Comparison of ENCODE assay signal across 1 cellular context in the genomic region with DNA sequence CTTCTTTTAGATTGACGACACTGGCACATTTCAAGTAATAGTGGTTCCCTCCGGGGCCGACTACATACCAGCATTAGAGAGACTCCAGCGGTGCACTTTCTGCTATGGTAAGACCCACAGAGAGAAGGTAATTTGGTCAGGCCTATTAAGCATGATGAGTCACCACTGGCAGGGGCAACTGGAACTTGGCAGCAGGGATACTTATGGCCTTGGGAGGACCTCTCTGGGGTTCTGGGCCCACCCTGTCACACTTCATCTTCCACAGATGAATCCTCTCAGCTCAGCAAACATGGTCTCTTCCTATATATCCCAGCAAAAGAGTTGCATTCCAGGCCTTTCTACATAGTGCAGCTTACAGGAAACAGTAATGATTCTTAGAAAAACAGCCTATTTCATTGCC.
A peak's percentile ranks its signal among the peaks of the same experiment; 100 is the strongest.
TF ChIP-seq lines count a peak whose summit lies in the region.

No MANE protein-coding gene starts in this region.

TF ChIP-seq in HEK293, 187 proteins besides CTCF, POLR2A, EP300 and RAD21 (continued from another document and continues in another):
- TF ChIP-seq ZNF18 (tag by site-specific recombination; IDR thresholded peaks at IDR 0.05) (no peak), ZNF76 (tag by site-specific recombination; IDR thresholded peaks at IDR 0.05; ENCODE audit: borderline replicate concordance, low read depth) (no peak), SCRT1 (tag by site-specific recombination; IDR thresholded peaks at IDR 0.05; ENCODE audit: borderline replicate concordance) (no peak), MZF1 (tag by site-specific recombination; IDR thresholded peaks at IDR 0.05; ENCODE audit: borderline replicate concordance) (no peak), REPIN1 (tag by site-specific recombination; IDR thresholded peaks at IDR 0.05; ENCODE audit: low read depth) (no peak), ZSCAN30 (tag by site-specific recombination; IDR thresholded peaks at IDR 0.05) (no peak), ZNF768 (tag by site-specific recombination; IDR thresholded peaks at IDR 0.05) (no peak), ZEB2 (tag by site-specific recombination; IDR thresholded peaks at IDR 0.05) (peak; percentile 52; the same call in 1 of the 2 replicates), ZNF274 (IDR thresholded peaks at IDR 0.05; ENCODE audit: low read length) (no peak), ZNF274 (tag by site-specific recombination; IDR thresholded peaks at IDR 0.05; ENCODE audit: borderline replicate concordance) (no peak), KLF1 (tag by site-specific recombination; IDR thresholded peaks at IDR 0.05) (no peak), ZNF792 (tag by site-specific recombination; IDR thresholded peaks at IDR 0.05) (no peak), ZNF416 (tag by site-specific recombination; IDR thresholded peaks at IDR 0.05) (no peak), ZBTB20 (tag by site-specific recombination; IDR thresholded peaks at IDR 0.05) (no peak), YY1 (tag by site-specific recombination; IDR thresholded peaks at IDR 0.05) (no peak), ZNF426 (tag by site-specific recombination; IDR thresholded peaks at IDR 0.05) (no peak), ZNF10 (tag by site-specific recombination; IDR thresholded peaks at IDR 0.05) (peak; percentile 96), ZNF830 (tag by site-specific recombination; IDR thresholded peaks at IDR 0.05; ENCODE audit: low read depth) (no peak), ZNF121 (tag by site-specific recombination; IDR thresholded peaks at IDR 0.05) (no peak), ZNF16 (tag by site-specific recombination; IDR thresholded peaks at IDR 0.05; ENCODE audit: low read depth) (no peak), SP2 (tag by site-specific recombination; IDR thresholded peaks at IDR 0.05) (no peak), ZNF621 (tag by site-specific recombination; IDR thresholded peaks at IDR 0.05) (no peak), ZFP3 (tag by site-specific recombination; IDR thresholded peaks at IDR 0.05; ENCODE audit: low read depth) (no peak), ZFP41 (tag by site-specific recombination; IDR thresholded peaks at IDR 0.05; ENCODE audit: borderline replicate concordance) (no peak), ZNF555 (tag by site-specific recombination; conservative IDR thresholded peaks at IDR 0.05) (no peak), ZNF560 (tag by site-specific recombination; IDR thresholded peaks at IDR 0.05; ENCODE audit: borderline replicate concordance) (no peak), HOXC10 (CRISPR knock-in tag; IDR thresholded peaks at IDR 0.05) (no peak), ZNF629 (tag by site-specific recombination; IDR thresholded peaks at IDR 0.05) (peak; percentile 53), PRDM10 (tag by site-specific recombination; IDR thresholded peaks at IDR 0.05) (peak; percentile 99), ZNF19 (tag by site-specific recombination; IDR thresholded peaks at IDR 0.05; ENCODE audit: low read depth) (no peak), ZNF155 (tag by site-specific recombination; IDR thresholded peaks at IDR 0.05) (no peak), ZSCAN23 (tag by site-specific recombination; IDR thresholded peaks at IDR 0.05) (no peak), KLF16 (tag by site-specific recombination; IDR thresholded peaks at IDR 0.05) (no peak), SALL2 (tag by site-specific recombination; IDR thresholded peaks at IDR 0.05; ENCODE audit: borderline replicate concordance) (no peak), ZBTB17 (tag by site-specific recombination; IDR thresholded peaks at IDR 0.05) (0 out of 2 replicates have a peak, but pooled peaks have one; percentile 17), BCL11A (tag by site-specific recombination; IDR thresholded peaks at IDR 0.05; ENCODE audit: low read depth) (no peak), ZNF558 (tag by site-specific recombination; IDR thresholded peaks at IDR 0.05) (no peak), ZBTB26 (tag by site-specific recombination; optimal IDR thresholded peaks at IDR 0.05) (no peak), ZNF239 (tag by site-specific recombination; IDR thresholded peaks at IDR 0.05) (no peak)
- TF ChIP-seq, protein P1, sequence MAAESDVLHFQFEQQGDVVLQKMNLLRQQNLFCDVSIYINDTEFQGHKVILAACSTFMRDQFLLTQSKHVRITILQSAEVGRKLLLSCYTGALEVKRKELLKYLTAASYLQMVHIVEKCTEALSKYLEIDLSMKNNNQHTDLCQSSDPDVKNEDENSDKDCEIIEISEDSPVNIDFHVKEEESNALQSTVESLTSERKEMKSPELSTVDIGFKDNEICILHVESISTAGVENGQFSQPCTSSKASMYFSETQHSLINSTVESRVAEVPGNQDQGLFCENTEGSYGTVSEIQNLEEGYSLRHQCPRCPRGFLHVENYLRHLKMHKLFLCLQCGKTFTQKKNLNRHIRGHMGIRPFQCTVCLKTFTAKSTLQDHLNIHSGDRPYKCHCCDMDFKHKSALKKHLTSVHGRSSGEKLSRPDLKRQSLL (tag by site-specific recombination; IDR thresholded peaks at IDR 0.05) = no peak
- TF ChIP-seq, protein P2, sequence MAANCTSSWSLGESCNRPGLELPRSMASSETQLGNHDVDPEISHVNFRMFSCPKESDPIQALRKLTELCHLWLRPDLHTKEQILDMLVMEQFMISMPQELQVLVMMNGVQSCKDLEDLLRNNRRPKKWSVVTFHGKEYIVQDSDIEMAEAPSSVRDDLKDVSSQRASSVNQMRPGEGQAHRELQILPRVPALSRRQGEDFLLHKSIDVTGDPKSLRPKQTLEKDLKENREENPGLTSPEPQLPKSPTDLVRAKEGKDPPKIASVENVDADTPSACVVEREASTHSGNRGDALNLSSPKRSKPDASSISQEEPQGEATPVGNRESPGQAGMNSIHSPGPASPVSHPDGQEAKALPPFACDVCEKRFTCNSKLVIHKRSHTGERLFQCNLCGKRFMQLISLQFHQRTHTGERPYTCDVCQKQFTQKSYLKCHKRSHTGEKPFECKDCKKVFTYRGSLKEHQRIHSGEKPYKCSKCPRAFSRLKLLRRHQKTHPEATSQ (tag by site-specific recombination; IDR thresholded peaks at IDR 0.05) = no peak
- TF ChIP-seq, protein P3, sequence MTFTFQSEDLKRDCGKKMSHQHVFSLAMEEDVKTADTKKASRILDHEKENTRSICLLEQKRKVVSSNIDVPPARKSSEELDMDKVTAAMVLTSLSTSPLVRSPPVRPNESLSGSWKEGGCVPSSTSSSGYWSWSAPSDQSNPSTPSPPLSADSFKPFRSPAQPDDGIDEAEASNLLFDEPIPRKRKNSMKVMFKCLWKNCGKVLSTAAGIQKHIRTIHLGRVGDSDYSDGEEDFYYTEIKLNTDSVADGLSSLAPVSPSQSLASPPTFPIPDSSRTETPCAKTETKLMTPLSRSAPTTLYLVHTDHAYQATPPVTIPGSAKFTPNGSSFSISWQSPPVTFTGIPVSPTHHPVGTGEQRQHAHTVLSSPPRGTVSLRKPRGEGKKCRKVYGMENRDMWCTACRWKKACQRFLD (tag by site-specific recombination; IDR thresholded peaks at IDR 0.05) = no peak
- TF ChIP-seq, protein P4, sequence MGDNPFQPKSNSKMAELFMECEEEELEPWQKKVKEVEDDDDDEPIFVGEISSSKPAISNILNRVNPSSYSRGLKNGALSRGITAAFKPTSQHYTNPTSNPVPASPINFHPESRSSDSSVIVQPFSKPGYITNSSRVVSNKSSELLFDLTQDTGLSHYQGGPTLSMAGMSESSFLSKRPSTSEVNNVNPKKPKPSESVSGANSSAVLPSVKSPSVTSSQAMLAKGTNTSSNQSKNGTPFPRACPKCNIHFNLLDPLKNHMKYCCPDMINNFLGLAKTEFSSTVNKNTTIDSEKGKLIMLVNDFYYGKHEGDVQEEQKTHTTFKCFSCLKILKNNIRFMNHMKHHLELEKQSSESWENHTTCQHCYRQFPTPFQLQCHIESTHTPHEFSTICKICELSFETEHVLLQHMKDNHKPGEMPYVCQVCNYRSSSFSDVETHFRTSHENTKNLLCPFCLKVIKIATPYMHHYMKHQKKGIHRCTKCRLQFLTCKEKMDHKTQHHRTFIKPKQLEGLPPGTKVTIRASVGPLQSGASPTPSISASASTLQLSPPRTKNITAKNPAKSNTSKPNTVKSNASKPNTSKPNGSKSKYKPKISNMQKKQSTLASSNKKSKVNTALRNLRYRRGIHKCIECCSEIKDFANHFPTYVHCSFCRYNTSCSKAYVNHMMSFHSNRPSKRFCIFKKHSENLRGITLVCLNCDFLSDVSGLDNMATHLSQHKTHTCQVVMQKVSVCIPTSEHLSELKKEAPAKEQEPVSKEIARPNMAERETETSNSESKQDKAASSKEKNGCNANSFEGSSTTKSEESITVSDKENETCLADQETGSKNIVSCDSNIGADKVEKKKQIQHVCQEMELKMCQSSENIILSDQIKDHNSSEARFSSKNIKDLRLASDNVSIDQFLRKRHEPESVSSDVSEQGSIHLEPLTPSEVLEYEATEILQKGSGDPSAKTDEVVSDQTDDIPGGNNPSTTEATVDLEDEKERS (tag by site-specific recombination; IDR thresholded peaks at IDR 0.05) = no peak
- TF ChIP-seq, protein P5, sequence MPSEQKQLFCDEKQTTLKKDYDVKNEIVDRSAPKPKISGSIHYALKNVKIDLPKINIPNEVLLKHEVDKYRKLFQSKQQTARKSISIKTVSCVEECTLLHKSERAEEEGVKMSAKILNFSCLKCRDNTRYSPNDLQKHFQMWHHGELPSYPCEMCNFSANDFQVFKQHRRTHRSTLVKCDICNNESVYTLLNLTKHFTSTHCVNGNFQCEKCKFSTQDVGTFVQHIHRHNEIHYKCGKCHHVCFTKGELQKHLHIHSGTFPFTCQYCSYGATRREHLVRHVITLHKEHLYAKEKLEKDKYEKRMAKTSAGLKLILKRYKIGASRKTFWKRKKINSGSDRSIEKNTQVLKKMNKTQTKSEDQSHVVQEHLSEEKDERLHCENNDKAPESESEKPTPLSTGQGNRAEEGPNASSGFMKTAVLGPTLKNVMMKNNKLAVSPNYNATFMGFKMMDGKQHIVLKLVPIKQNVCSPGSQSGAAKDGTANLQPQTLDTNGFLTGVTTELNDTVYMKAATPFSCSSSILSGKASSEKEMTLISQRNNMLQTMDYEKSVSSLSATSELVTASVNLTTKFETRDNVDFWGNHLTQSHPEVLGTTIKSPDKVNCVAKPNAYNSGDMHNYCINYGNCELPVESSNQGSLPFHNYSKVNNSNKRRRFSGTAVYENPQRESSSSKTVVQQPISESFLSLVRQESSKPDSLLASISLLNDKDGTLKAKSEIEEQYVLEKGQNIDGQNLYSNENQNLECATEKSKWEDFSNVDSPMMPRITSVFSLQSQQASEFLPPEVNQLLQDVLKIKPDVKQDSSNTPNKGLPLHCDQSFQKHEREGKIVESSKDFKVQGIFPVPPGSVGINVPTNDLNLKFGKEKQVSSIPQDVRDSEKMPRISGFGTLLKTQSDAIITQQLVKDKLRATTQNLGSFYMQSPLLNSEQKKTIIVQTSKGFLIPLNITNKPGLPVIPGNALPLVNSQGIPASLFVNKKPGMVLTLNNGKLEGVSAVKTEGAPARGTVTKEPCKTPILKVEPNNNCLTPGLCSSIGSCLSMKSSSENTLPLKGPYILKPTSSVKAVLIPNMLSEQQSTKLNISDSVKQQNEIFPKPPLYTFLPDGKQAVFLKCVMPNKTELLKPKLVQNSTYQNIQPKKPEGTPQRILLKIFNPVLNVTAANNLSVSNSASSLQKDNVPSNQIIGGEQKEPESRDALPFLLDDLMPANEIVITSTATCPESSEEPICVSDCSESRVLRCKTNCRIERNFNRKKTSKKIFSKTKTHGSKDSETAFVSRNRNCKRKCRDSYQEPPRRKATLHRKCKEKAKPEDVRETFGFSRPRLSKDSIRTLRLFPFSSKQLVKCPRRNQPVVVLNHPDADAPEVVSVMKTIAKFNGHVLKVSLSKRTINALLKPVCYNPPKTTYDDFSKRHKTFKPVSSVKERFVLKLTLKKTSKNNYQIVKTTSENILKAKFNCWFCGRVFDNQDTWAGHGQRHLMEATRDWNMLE (tag by site-specific recombination; conservative IDR thresholded peaks at IDR 0.05; ENCODE audit: low read depth) = no peak
